ENCODE assay signal across 20 cellular contexts in genomic region chr20:33474963-33475362, GRCh38.
"Had no signal": no experiment of that assay in that cellular context is flagged by ENCODE, and none has a peak within 500 bp of the region (broad histone marks: within the 10 kb centered on the region; RNA-seq: fewer than 3 reads in every experiment).

No MANE protein-coding gene starts in this region.

- H3K27ac ChIP-seq: esophagus muscularis mucosa, gastroesophageal sphincter, heart left ventricle, tibial nerve had no signal

- H3K36me3 Mint-ChIP-seq: activated CD4-positive, alpha-beta memory T cell treated with anti-CD3 and anti-CD28 coated beads for 36 hours; activated naive CD8-positive, alpha-beta T cell had no signal

- H3K9me3 ChIP-seq: esophagus muscularis mucosa, gastroesophageal sphincter, heart left ventricle, tibial nerve had no signal

- H3K4me1 ChIP-seq: esophagus muscularis mucosa, gastroesophageal sphincter, heart left ventricle had no signal

- FAIRE-seq: endothelial cell of umbilical vein, urothelium cell line had no signal

- H3K27me3 ChIP-seq: gastroesophageal sphincter, tibial nerve had no signal

- H3K36me3 ChIP-seq: esophagus muscularis mucosa, gastroesophageal sphincter, heart left ventricle, tibial nerve had no signal

- ATAC-seq: gastroesophageal sphincter; heart left ventricle; stimulated activated naive CD8-positive, alpha-beta T cell treated with anti-CD3 and anti-CD28 coated beads, Interleukin-15, Interleukin-2, amounts not matched to agents 100 U/mL and 50 U/mL, for 24 hours had no signal

- DNase-seq: activated B cell treated with CpG ODN at 0.5 μM for 24 hours; activated CD4-positive, alpha-beta memory T cell treated with anti-CD3 and anti-CD28 coated beads for 36 hours; activated CD4-positive, alpha-beta T cell treated with anti-CD3 and anti-CD28 coated beads for 4 hours; activated T-cell treated with anti-CD3 and anti-CD28 coated beads for 4 hours; amniotic stem cell; effector CD8-positive, alpha-beta T cell; heart left ventricle; left ventricle myocardium superior; occipital lobe; stimulated activated CD4-positive, alpha-beta T cell treated with anti-CD3 and anti-CD28 coated beads, Interleukin-12 subunit alpha, Interleukin-12 subunit beta, amount 100 ng/mL, for 4 hours; stimulated activated CD4-positive, alpha-beta T cell treated with anti-CD3 and anti-CD28 coated beads, Interleukin-1b, Interleukin-23, amount 100 ng/mL, for 48 hours; stimulated activated naive CD8-positive, alpha-beta T cell treated with anti-CD3 and anti-CD28 coated beads, Interleukin-15, Interleukin-2, amounts not matched to agents 100 U/mL and 50 U/mL, for 24 hours had no signal

- H3K27ac Mint-ChIP-seq: activated B cell treated with CpG ODN at 0.5 μM for 24 hours; activated CD4-positive, alpha-beta memory T cell treated with anti-CD3 and anti-CD28 coated beads for 36 hours; activated naive CD8-positive, alpha-beta T cell; activated T-helper 1 cell treated with anti-CD3 and anti-CD28 coated beads, Interleukin-12 subunit alpha, Interleukin-12 subunit beta, Interleukin-2, Interleukin-4 antibody, amounts not matched to agents 30 ng/mL and 10 ng/mL and 1 ng/mL, durations not matched to agents 14 hours and 24 hours and 36 hours had no signal

- H3K4me3 Mint-ChIP-seq: activated CD4-positive, alpha-beta memory T cell treated with anti-CD3 and anti-CD28 coated beads for 36 hours; activated naive CD8-positive, alpha-beta T cell; activated T-helper 1 cell treated with anti-CD3 and anti-CD28 coated beads, Interleukin-12 subunit alpha, Interleukin-12 subunit beta, Interleukin-2, Interleukin-4 antibody, amounts not matched to agents 30 ng/mL and 10 ng/mL and 1 ng/mL, durations not matched to agents 14 hours and 24 hours and 36 hours; dendritic cell treated with granulocyte-macrophage colony-stimulating factor and Interleukin-4, amounts not matched to agents 40 ng/mL and 50 ng/mL, for 4 days had no signal

- H3K9me3 Mint-ChIP-seq: activated B cell treated with CpG ODN at 0.5 μM for 24 hours; activated CD4-positive, alpha-beta memory T cell treated with anti-CD3 and anti-CD28 coated beads for 36 hours; activated T-helper 1 cell treated with anti-CD3 and anti-CD28 coated beads, Interleukin-12 subunit alpha, Interleukin-12 subunit beta, Interleukin-2, Interleukin-4 antibody, amounts not matched to agents 30 ng/mL and 10 ng/mL and 1 ng/mL, durations not matched to agents 14 hours and 24 hours and 36 hours; dendritic cell treated with granulocyte-macrophage colony-stimulating factor and Interleukin-4, amounts not matched to agents 40 ng/mL and 50 ng/mL, for 4 days had no signal

- H3K4me3 ChIP-seq: esophagus muscularis mucosa, gastroesophageal sphincter, heart left ventricle, tibial nerve had no signal
